1 cellular context compared by ENCODE assay signal in the genomic region with DNA sequence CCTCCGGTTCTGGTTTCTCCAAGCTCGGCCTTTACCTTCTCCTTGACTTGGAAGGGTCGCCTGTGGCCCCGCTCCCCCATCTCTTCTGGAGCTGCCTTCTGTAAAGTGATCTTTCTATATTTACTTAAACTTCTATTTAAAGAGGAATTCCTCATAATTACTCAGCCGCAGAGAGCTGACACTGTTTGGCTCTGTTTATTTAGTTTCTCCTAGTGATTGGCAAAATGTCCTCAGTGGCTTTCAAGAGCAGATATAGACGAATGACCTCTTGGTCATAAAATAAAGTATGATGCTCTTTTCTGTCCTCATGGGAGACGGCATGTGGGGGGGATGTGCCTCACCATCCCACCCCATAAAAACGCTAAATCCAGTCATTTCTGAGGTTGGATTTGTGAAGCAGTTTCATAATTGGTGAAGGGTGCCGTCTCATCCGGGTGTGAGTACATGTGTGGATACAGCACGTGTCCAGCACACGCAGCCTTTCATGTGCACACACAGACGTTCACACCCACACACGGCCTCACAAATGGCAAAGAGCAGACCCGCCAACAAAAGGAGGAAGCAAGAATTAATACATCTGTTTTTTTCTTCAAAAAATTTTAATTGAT.
TF ChIP-seq lines count a peak whose summit lies in the region.

No MANE protein-coding gene starts in this region.

TF ChIP-seq in WTC11, 78 proteins besides CTCF, POLR2A, EP300 and RAD21 (continued from another document):
- no peak for TF ChIP-seq ARID4B (CRISPR knock-in tag; IDR thresholded peaks at IDR 0.05; ENCODE audit: borderline replicate concordance)
